ENCODE assay signal across 8 cellular contexts in genomic region chr17:7887482-7888183, GRCh38. TPM values are rescaled to one million over a fixed set of nuclear protein-coding genes. Genes with fewer than 3 reads are reported as not detected.
DNase-seq lines count a peak whose midpoint lies in the region; ATAC-seq and TF ChIP-seq lines count a peak whose summit lies in the region.

No MANE protein-coding gene starts in this region.

- H3K9me3 ChIP-seq in Loucy (ENCODE audit: insufficient read depth, low read depth, low read length) (no peaks in the 10 kb centered on the region), neural progenitor cell (ENCODE audit: low read depth) (no peaks in the 10 kb centered on the region), stomach (no peaks in the 10 kb centered on the region)

- peaks cover 33% of the 10 kb centered on the region for H4K20me1 ChIP-seq in Loucy (ENCODE audit: insufficient read depth, low read length, poor library complexity, severe bottlenecking)
- peaks cover 12% of the 10 kb centered on the region for H4K20me1 ChIP-seq in neural progenitor cell (ENCODE audit: low read depth)

- DNase-seq in AG20443 (ENCODE audit: low spot score) (peak; percentile 96), foreskin fibroblast (peak; percentile 97 to 98), neural progenitor cell (ENCODE audit: low spot score) (peak; percentile 88), stomach (peak; percentile 95)
- peak; percentile 96 for DNase-seq in activated effector memory CD4-positive, alpha-beta T cell treated with anti-CD3 and anti-CD28 coated beads, Interleukin-2, amount 50 U/mL, for 16 hours

- no peak for TF ChIP-seq CTCF in Loucy (conservative IDR thresholded peaks at IDR 0.05; ENCODE audit: low read length)
- no peak for TF ChIP-seq CTCF in foreskin fibroblast (IDR thresholded peaks at IDR 0.05; ENCODE audit: low read depth, low read length)
- TF ChIP-seq CTCF in neural progenitor cell (IDR thresholded peaks at IDR 0.05): no peak
- peak in 2 of 7 experiments; percentile 2 to 13 for TF ChIP-seq CTCF in stomach (IDR thresholded peaks at IDR 0.05)

- no peak overlapping the region for H2AFZ ChIP-seq in Loucy (ENCODE audit: low read length)
- no peak overlapping the region for H2AFZ ChIP-seq in neural progenitor cell (replicated peaks)

- H3K9me3 Mint-ChIP-seq in neural progenitor cell: no peaks in the 10 kb centered on the region

- peaks cover 79% of the 10 kb centered on the region for H3K79me2 ChIP-seq in Loucy (ENCODE audit: insufficient read depth, low read length)
- no peaks in the 10 kb centered on the region for H3K79me2 ChIP-seq in neural progenitor cell (ENCODE audit: low read depth)

- TF ChIP-seq EP300 in stomach (IDR thresholded peaks at IDR 0.05): no peak

- H3K27me3 Mint-ChIP-seq in neural progenitor cell (ENCODE audit: insufficient read depth, low read depth): peaks cover 6% of the 10 kb centered on the region

- ATAC-seq in GM19452 (IDR thresholded peaks at IDR 0.05; ENCODE audit: unreplicated experiment): peak; percentile 56

- H3F3A ChIP-seq in Loucy (ENCODE audit: low read depth): peaks cover 12% of the 10 kb centered on the region
- peaks cover 59% of the 10 kb centered on the region for H3F3A ChIP-seq in neural progenitor cell (ENCODE audit: low read depth)

- 0 to 1% (median 0%) methylated on average over 28 to 35 of the region's 35 CpGs for WGBS in stomach, 5 donors

- H3K4me1 ChIP-seq in Loucy (ENCODE audit: insufficient read depth, low read length, poor library complexity, severe bottlenecking): peaks cover 35% of the 10 kb centered on the region
- H3K4me1 ChIP-seq in neural progenitor cell: peaks cover 52% of the 10 kb centered on the region
- H3K4me1 ChIP-seq in stomach: peaks cover 25 to 68% (median 62%) of the 10 kb centered on the region in 4 donors

- no peak overlapping the region for H3K27ac Mint-ChIP-seq in neural progenitor cell

- H3K9ac ChIP-seq in Loucy (ENCODE audit: low read depth, low read length, poor library complexity, severe bottlenecking) (peak overlapping the region; percentile 98), neural progenitor cell (no peak overlapping the region)

- H3K4me3 ChIP-seq in Loucy (ENCODE audit: low read length, poor library complexity, severe bottlenecking): peak overlapping the region; percentile 89
- peak overlapping the region; percentile 74 to 88 for H3K4me3 ChIP-seq in foreskin fibroblast (ENCODE audit: low read depth in 1 of 2, low read length in 2 of 2)
- H3K4me3 ChIP-seq in neural progenitor cell: peak overlapping the region; percentile 88
- H3K4me3 ChIP-seq in stomach: peak overlapping the region; percentile 78 to 93 (median 84)

- peak overlapping the region; percentile 97 for H3K4me2 ChIP-seq in Loucy (ENCODE audit: low read depth, low read length, poor library complexity, severe bottlenecking)
- peak overlapping the region; percentile 95 for H3K4me2 ChIP-seq in neural progenitor cell

- peaks cover 10% of the 10 kb centered on the region for H3K36me3 Mint-ChIP-seq in neural progenitor cell

- no peak overlapping the region for H3K4me3 Mint-ChIP-seq in neural progenitor cell

- H3K27ac ChIP-seq in neural progenitor cell (no peak overlapping the region), stomach (peak overlapping the region; percentile 95 to 98 (median 97))

- H3K36me3 ChIP-seq in Loucy (ENCODE audit: insufficient read depth, low read length) (peaks cover 30% of the 10 kb centered on the region; the same call in 1 of the 2 replicates), neural progenitor cell (no peaks in the 10 kb centered on the region), stomach (peaks cover 9 to 32% (median 27%) of the 10 kb centered on the region in 4 donors)

- no peaks in the 10 kb centered on the region for H3K9me2 ChIP-seq in Loucy (replicated peaks; ENCODE audit: low read depth, low read length)

- peaks cover 2% of the 10 kb centered on the region for H3K4me1 Mint-ChIP-seq in neural progenitor cell

- 0 out of 2 replicates have a peak, but pooled peaks have one; percentile 19 for TF ChIP-seq POLR2A in Raji (IDR thresholded peaks at IDR 0.05; ENCODE audit: insufficient read depth, low read depth, low read length)
- TF ChIP-seq POLR2A in stomach (IDR thresholded peaks at IDR 0.05): no peak

- intact Hi-C loops in stomach (cut with DNase I; ENCODE audit: low total_unique reads): no loop called here

- H3K27me3 ChIP-seq in Loucy (ENCODE audit: insufficient read depth, low read length, poor library complexity, severe bottlenecking) (no peaks in the 10 kb centered on the region), neural progenitor cell (peaks cover 12% of the 10 kb centered on the region), stomach (no peaks in the 10 kb centered on the region)

RNA-seq across cellular contexts. Expression of gene CHD3, which starts 1.0 kb away (rescaled TPM):
- total RNA-seq in neural progenitor cell (ENCODE audit: low replicate concordance) (12.8 and 28.0 TPM in 2 replicates), stomach (100 to 1,000 TPM in 1 of 5 donors, 10 to 100 TPM in 4; 43.0 to 190 (median 60.7) TPM)
- polyA plus RNA-seq in stomach: 10 to 100 TPM; 51.9 to 97.3 (median 69.1) TPM

RNA-seq across cellular contexts. Expression of gene RNF227, which starts 28.5 kb away (rescaled TPM):
- total RNA-seq in neural progenitor cell (ENCODE audit: low replicate concordance) (4.0 and 4.8 TPM in 2 replicates), stomach (1 to 10 TPM in 4 of 5 donors, not detected in 1; 1.0 to 9.3 (median 6.0) TPM)
- 1 to 10 TPM; 1.1 to 3.4 (median 1.2) TPM for polyA plus RNA-seq in stomach

RNA-seq across cellular contexts. Expression of gene CYB5D1, which starts 29.8 kb away (rescaled TPM):
- total RNA-seq in neural progenitor cell (ENCODE audit: low replicate concordance): 11.5 and 12.9 TPM in 2 replicates
- 10 to 100 TPM in 1 of 5 donors, 1 to 10 TPM in 3, not detected in 1; 1.8 to 12.0 (median 3.3) TPM for total RNA-seq in stomach
- 1 to 10 TPM; 4.9 to 9.0 (median 5.3) TPM for polyA plus RNA-seq in stomach

RNA-seq across cellular contexts. Expression of gene NAA38, which starts 30.3 kb away (rescaled TPM):
- total RNA-seq in neural progenitor cell (ENCODE audit: low replicate concordance) (8.6 and 27.4 TPM in 2 replicates), stomach (100 to 1,000 TPM in 2 of 5 donors, 10 to 100 TPM in 3; 42.0 to 281 (median 94.5) TPM)
- 100 to 1,000 TPM; 131 to 153 (median 151) TPM for polyA plus RNA-seq in stomach

RNA-seq across cellular contexts. Expression of gene TMEM88, which starts 32.8 kb away (rescaled TPM):
- total RNA-seq in neural progenitor cell (ENCODE audit: low replicate concordance) (13.8 and 53.7 TPM in 2 replicates), stomach (1 to 10 TPM in 3 of 5 donors, not detected in 2; 1.8 to 3.8 (median 3.5) TPM)
- polyA plus RNA-seq in stomach: 10 to 100 TPM; 17.0 to 36.0 (median 17.4) TPM
